ENCODE assay signal across 1 cellular context in the genomic region with DNA sequence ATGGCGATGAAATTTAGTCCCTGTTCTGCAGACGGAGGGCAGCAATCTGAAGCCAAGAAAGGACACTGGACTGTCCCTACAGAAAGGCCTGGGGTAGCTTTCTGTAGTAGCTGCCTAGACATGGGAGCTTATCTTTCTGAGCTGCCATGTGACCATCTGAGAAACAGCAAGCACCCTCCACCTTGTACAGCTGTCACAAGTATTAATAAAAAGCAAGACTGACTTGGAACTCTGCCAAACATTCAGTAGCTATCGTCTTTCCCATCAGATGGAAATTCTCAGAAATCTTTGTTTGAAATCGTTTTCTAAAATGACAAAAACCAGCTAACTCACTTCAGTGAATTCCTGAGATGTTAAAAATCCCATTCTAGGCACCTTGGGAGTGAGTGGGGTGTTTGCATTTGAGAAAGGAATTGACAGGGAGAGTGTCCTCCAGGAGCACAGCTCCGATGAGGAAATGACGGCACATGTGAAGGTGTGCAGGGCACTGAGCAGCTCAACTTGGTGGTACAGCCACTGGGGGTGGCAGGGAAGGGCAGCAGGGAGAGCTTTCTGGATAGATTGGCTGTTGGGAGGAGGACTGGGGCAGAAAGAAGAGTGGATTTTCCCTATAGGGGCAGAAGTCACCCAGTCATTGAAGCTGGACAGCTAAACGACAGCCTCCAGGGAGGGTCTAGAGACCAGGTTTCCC.
A peak's percentile ranks its signal among the peaks of the same experiment; 100 is the strongest.
TF ChIP-seq lines count a peak whose summit lies in the region.

No MANE protein-coding gene starts in this region.

TF ChIP-seq in K562, 482 proteins besides CTCF, POLR2A, EP300 and RAD21:
- TF ChIP-seq, protein P1, sequence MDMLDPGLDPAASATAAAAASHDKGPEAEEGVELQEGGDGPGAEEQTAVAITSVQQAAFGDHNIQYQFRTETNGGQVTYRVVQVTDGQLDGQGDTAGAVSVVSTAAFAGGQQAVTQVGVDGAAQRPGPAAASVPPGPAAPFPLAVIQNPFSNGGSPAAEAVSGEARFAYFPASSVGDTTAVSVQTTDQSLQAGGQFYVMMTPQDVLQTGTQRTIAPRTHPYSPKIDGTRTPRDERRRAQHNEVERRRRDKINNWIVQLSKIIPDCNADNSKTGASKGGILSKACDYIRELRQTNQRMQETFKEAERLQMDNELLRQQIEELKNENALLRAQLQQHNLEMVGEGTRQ (CRISPR knock-in tag; IDR thresholded peaks at IDR 0.05) = peak; percentile 40
- TF ChIP-seq DDX20 (tag; IDR thresholded peaks at IDR 0.05; ENCODE audit: low read depth) (no peak), ZNF239 (CRISPR knock-in tag; IDR thresholded peaks at IDR 0.05) (peak; percentile 38; the same call in 1 of the 2 replicates), NFIC (IDR thresholded peaks at IDR 0.05) (peak; percentile 60)
